In genomic region chr7:100811480-100811879, GRCh38 we compare ENCODE assay signal across 24 cellular contexts. TPM values are rescaled to one million over a fixed set of nuclear protein-coding genes. Genes with fewer than 3 reads are reported as not detected.
DNase-seq lines count a peak whose midpoint lies in the region; ATAC-seq, FAIRE-seq and TF ChIP-seq lines count a peak whose summit lies in the region.
"Had no signal": no experiment of that assay in that cellular context is flagged by ENCODE, and none has a peak within 500 bp of the region (broad histone marks: within the 10 kb centered on the region; RNA-seq: fewer than 3 reads in every experiment).

No MANE protein-coding gene starts in this region.

- peaks cover 77 to 100% (median 98%) of the 10 kb centered on the region in 11 experiments for H3K36me3 ChIP-seq in BLaER1 treated with 17β-estradiol and CSF1 and Interleukin-3, amounts not matched to agents 10 nM and 100 nM
- H3K36me3 ChIP-seq in K562 (ENCODE audit: control insufficient read depth, insufficient read depth, low read length) = peaks cover 95% of the 10 kb centered on the region
- H3K36me3 ChIP-seq in neural progenitor cell = peaks cover 3% of the 10 kb centered on the region

- H2AFZ ChIP-seq in K562 (ENCODE audit: low read depth, low read length) (no peak overlapping the region), neural progenitor cell (replicated peaks) (no peak overlapping the region)

- POLR2A ChIA-PET in activated CD4-positive, alpha-beta T cell treated with anti-CD3 and anti-CD28 coated beads, Interleukin-2, amount 10 ng/mL, durations not matched to agents 7 days and 5 days (lab: Charles Lee) = no interaction called here
- POLR2A ChIA-PET in K562 (lab: Yijun Ruan, JAX) = no interaction called here

- no peaks in the 10 kb centered on the region for H3K9me3 Mint-ChIP-seq in activated CD4-positive, alpha-beta T cell treated with anti-CD3 and anti-CD28 coated beads, Interleukin-2, amount 10 ng/mL, durations not matched to agents 7 days and 5 days
- no peaks in the 10 kb centered on the region for H3K9me3 Mint-ChIP-seq in nephron progenitor cell
- no peaks in the 10 kb centered on the region for H3K9me3 Mint-ChIP-seq in neural progenitor cell
- H3K9me3 Mint-ChIP-seq: CD4-positive, alpha-beta T cell; CD8-positive, alpha-beta memory T cell; HFFc6 had no signal

- no peaks in the 10 kb centered on the region for H4K20me1 ChIP-seq in BLaER1 treated with 17β-estradiol and CSF1 and Interleukin-3, amounts not matched to agents 10 nM and 100 nM
- no peaks in the 10 kb centered on the region for H4K20me1 ChIP-seq in K562 (replicated peaks; ENCODE audit: control insufficient read depth, insufficient read depth, low read length)
- H4K20me1 ChIP-seq in neural progenitor cell (ENCODE audit: low read depth) = peaks cover 28% of the 10 kb centered on the region
- H4K20me1 ChIP-seq: BLaER1 had no signal

- H3K9ac ChIP-seq in BLaER1 treated with 17β-estradiol and CSF1 and Interleukin-3, amounts not matched to agents 10 nM and 100 nM = peak overlapping the region in 1 of 11 experiments; percentile 18; a peak in 3 of 22 replicates
- H3K9ac ChIP-seq in K562 (ENCODE audit: insufficient read depth in 1 of 2, low read depth in 2 of 2, low read length in 2 of 2) = no peak overlapping the region
- no peak overlapping the region for H3K9ac ChIP-seq in neural progenitor cell
- H3K9ac ChIP-seq: BLaER1 had no signal

- no peak for TF ChIP-seq EP300 in K562 (IDR thresholded peaks at IDR 0.05; ENCODE audit: low read length)

- H3K4me3 ChIP-seq in BLaER1 treated with 17β-estradiol and CSF1 and Interleukin-3, amounts not matched to agents 10 nM and 100 nM = no peak overlapping the region
- H3K4me3 ChIP-seq in K562 = no peak overlapping the region
- H3K4me3 ChIP-seq in neural progenitor cell = no peak overlapping the region
- H3K4me3 ChIP-seq: BLaER1, HAP-1 had no signal

- in situ Hi-C loops in K562 (cut with MboI) = no loop called here

- TF ChIP-seq POLR2A in K562 (conservative IDR thresholded peaks at IDR 0.05) = no peak

- H3K27ac ChIP-seq in BLaER1 treated with 17β-estradiol and CSF1 and Interleukin-3, amounts not matched to agents 10 nM and 100 nM = peak overlapping the region in 7 of 11 experiments; percentile 3 to 95 (median 91); a peak in 9 of 22 replicates
- H3K27ac ChIP-seq in K562 (ENCODE audit: extremely low read depth, low read depth, low read length) = no peak overlapping the region
- no peak overlapping the region for H3K27ac ChIP-seq in neural progenitor cell
- H3K27ac ChIP-seq: 22Rv1, BLaER1 had no signal

- peak overlapping the region; percentile 31 for H3K27ac Mint-ChIP-seq in activated CD4-positive, alpha-beta T cell treated with anti-CD3 and anti-CD28 coated beads, Interleukin-2, amount 10 ng/mL, durations not matched to agents 7 days and 5 days
- peak overlapping the region; percentile 80 for H3K27ac Mint-ChIP-seq in nephron progenitor cell
- no peak overlapping the region for H3K27ac Mint-ChIP-seq in neural progenitor cell
- H3K27ac Mint-ChIP-seq: B cell; CD4-positive, alpha-beta T cell; CD8-positive, alpha-beta memory T cell; HFFc6 had no signal

- TF ChIP-seq CTCF in K562 (IDR thresholded peaks at IDR 0.05 in 2 of 3, conservative IDR thresholded peaks at IDR 0.05 in 1 of 3; ENCODE audit: insufficient read depth in 2 of 3, low read depth in 1 of 3, low read length in 3 of 3) = no peak
- no peak for TF ChIP-seq CTCF in nephron progenitor cell (IDR thresholded peaks at IDR 0.05)
- TF ChIP-seq CTCF in neural progenitor cell (IDR thresholded peaks at IDR 0.05) = no peak

- H3F3A ChIP-seq in neural progenitor cell (ENCODE audit: low read depth) = peaks cover 6% of the 10 kb centered on the region

- no peak for FAIRE-seq in K562 (lab: Jason Lieb, UNC)
- FAIRE-seq: A204.1, GM12891, GM18507, H54 had no signal

- peaks cover 31 to 55% (median 44%) of the 10 kb centered on the region in 10 experiments for H3K4me1 ChIP-seq in BLaER1 treated with 17β-estradiol and CSF1 and Interleukin-3, amounts not matched to agents 10 nM and 100 nM
- H3K4me1 ChIP-seq in K562 (replicated peaks in 1 of 2; ENCODE audit: control insufficient read depth in 2 of 2, insufficient read depth in 2 of 2, low read length in 2 of 2) = peaks cover 0 to 8% of the 10 kb centered on the region in 2 experiments; a peak in 2 of 5 replicates
- no peaks in the 10 kb centered on the region for H3K4me1 ChIP-seq in neural progenitor cell
- H3K4me1 ChIP-seq: HAP-1 had no signal

- H3K27me3 ChIP-seq in BLaER1 treated with 17β-estradiol and CSF1 and Interleukin-3, amounts not matched to agents 10 nM and 100 nM = no peaks in the 10 kb centered on the region
- no peaks in the 10 kb centered on the region for H3K27me3 ChIP-seq in K562 (ENCODE audit: control insufficient read depth in 2 of 2, insufficient read depth in 2 of 2, low read length in 2 of 2)
- no peaks in the 10 kb centered on the region for H3K27me3 ChIP-seq in neural progenitor cell
- H3K27me3 ChIP-seq: BLaER1 had no signal

- H3K9me1 ChIP-seq in K562 (ENCODE audit: control insufficient read depth, insufficient read depth, low read length) = no peaks in the 10 kb centered on the region

- TF ChIP-seq RAD21 in K562 (CRISPR knock-in tag; conservative IDR thresholded peaks at IDR 0.05 in 1 of 2, IDR thresholded peaks at IDR 0.05 in 1 of 2) = no peak

- no peaks in the 10 kb centered on the region for H3K36me3 Mint-ChIP-seq in activated CD4-positive, alpha-beta T cell treated with anti-CD3 and anti-CD28 coated beads, Interleukin-2, amount 10 ng/mL, durations not matched to agents 7 days and 5 days (ENCODE audit: low read depth)
- peaks cover 74% of the 10 kb centered on the region for H3K36me3 Mint-ChIP-seq in nephron progenitor cell (ENCODE audit: low read depth)
- peaks cover 38% of the 10 kb centered on the region for H3K36me3 Mint-ChIP-seq in neural progenitor cell

- 88% methylated on average over 6 of the region's 6 CpGs for WGBS in K562 (ENCODE audit: insufficient coverage, low coverage, missing lambda C conversion rate)

- no peaks in the 10 kb centered on the region for H3K4me1 Mint-ChIP-seq in activated CD4-positive, alpha-beta T cell treated with anti-CD3 and anti-CD28 coated beads, Interleukin-2, amount 10 ng/mL, durations not matched to agents 7 days and 5 days
- no peaks in the 10 kb centered on the region for H3K4me1 Mint-ChIP-seq in nephron progenitor cell
- no peaks in the 10 kb centered on the region for H3K4me1 Mint-ChIP-seq in neural progenitor cell
- H3K4me1 Mint-ChIP-seq: B cell; CD8-positive, alpha-beta memory T cell had no signal

- H3K79me2 ChIP-seq in K562 (ENCODE audit: control insufficient read depth, insufficient read depth, low read length) (no peaks in the 10 kb centered on the region), neural progenitor cell (ENCODE audit: low read depth) (no peaks in the 10 kb centered on the region)

- CTCF ChIA-PET in activated CD4-positive, alpha-beta T cell treated with anti-CD3 and anti-CD28 coated beads, Interleukin-2, amount 10 ng/mL, durations not matched to agents 7 days and 5 days (lab: Charles Lee) = no interaction called here
- CTCF ChIA-PET in K562 (lab: Yijun Ruan, JAX; ENCODE audit: low intra/inter-chr PET ratio) = no interaction called here

- no TSS peak for BruUV-seq in K562 (replicated peaks; lab: Mats Ljungman, UMichigan)

- H3K9me3 ChIP-seq in BLaER1 treated with 17β-estradiol and CSF1 and Interleukin-3, amounts not matched to agents 10 nM and 100 nM (replicated peaks in 1 of 11) = peaks cover 0 to 2% (median 0%) of the 10 kb centered on the region in 11 experiments; a peak in 1 of 22 replicates
- H3K9me3 ChIP-seq in K562 (replicated peaks; ENCODE audit: control insufficient read depth, insufficient read depth, low read depth, low read length) (no peaks in the 10 kb centered on the region), neural progenitor cell (ENCODE audit: low read depth) (no peaks in the 10 kb centered on the region)
- H3K9me3 ChIP-seq: BLaER1, HAP-1 had no signal

- H3K27me3 Mint-ChIP-seq in activated CD4-positive, alpha-beta T cell treated with anti-CD3 and anti-CD28 coated beads, Interleukin-2, amount 10 ng/mL, durations not matched to agents 7 days and 5 days = no peaks in the 10 kb centered on the region
- H3K27me3 Mint-ChIP-seq in nephron progenitor cell (ENCODE audit: low read depth, poor library complexity) (no peaks in the 10 kb centered on the region), neural progenitor cell (ENCODE audit: insufficient read depth, low read depth) (no peaks in the 10 kb centered on the region)
- H3K27me3 Mint-ChIP-seq: B cell; CD4-positive, alpha-beta T cell; CD8-positive, alpha-beta memory T cell had no signal

- intact Hi-C loops in K562 (cut with micrococcal nuclease) = no loop called here

- H3K4me2 ChIP-seq in BLaER1 treated with 17β-estradiol and CSF1 and Interleukin-3, amounts not matched to agents 10 nM and 100 nM = no peak overlapping the region
- H3K4me2 ChIP-seq in K562 (ENCODE audit: insufficient read depth, low read length) (no peak overlapping the region), neural progenitor cell (no peak overlapping the region)
- H3K4me2 ChIP-seq: BLaER1 had no signal

- H3K4me3 Mint-ChIP-seq in activated CD4-positive, alpha-beta T cell treated with anti-CD3 and anti-CD28 coated beads, Interleukin-2, amount 10 ng/mL, durations not matched to agents 7 days and 5 days = no peak overlapping the region
- H3K4me3 Mint-ChIP-seq in nephron progenitor cell = no peak overlapping the region
- no peak overlapping the region for H3K4me3 Mint-ChIP-seq in neural progenitor cell
- H3K4me3 Mint-ChIP-seq: B cell; CD14-positive monocyte; CD4-positive, alpha-beta T cell; CD8-positive, alpha-beta memory T cell; HFFc6 had no signal

- ATAC-seq in K562 (no peak), GM21825 (IDR thresholded peaks at IDR 0.05; ENCODE audit: unreplicated experiment) (no peak), HG03039 (IDR thresholded peaks at IDR 0.05; ENCODE audit: unreplicated experiment) (no peak)

- no peak for DNase-seq in activated CD4-positive, alpha-beta T cell treated with anti-CD3 and anti-CD28 coated beads, Interleukin-2, amount 10 ng/mL, durations not matched to agents 7 days and 5 days
- no peak for DNase-seq in activated CD4-positive, alpha-beta T cell treated with anti-CD3 and anti-CD28 coated beads, Interleukin-2, amount 50 U/mL, for 48 hours
- DNase-seq in K562 (ENCODE audit: extremely low read depth in 1 of 4, low spot score in 3 of 4) (no peak), nephron progenitor cell (no peak), neural progenitor cell (ENCODE audit: low spot score) (no peak)
- DNase-seq: CD4-positive, alpha-beta T cell; CD8-positive, alpha-beta memory T cell; DMS53; DMS79 treated with DMSO at 0.1 percent for 48 hours; GF-D8; GOT3; HFFc6 had no signal

RNA-seq across cellular contexts. Expression of gene EPHB4, which starts 15.8 kb away (rescaled TPM):
- total RNA-seq in activated CD4-positive, alpha-beta T cell treated with anti-CD3 and anti-CD28 coated beads, Interleukin-2, amount 10 ng/mL, durations not matched to agents 7 days and 5 days = 1 to 10 TPM; 1.6 to 2.1 TPM
- 106 and 250 TPM in 2 replicates for total RNA-seq in K562 (2011; cell fraction: chromatin; rRNA removed; ENCODE audit: low replicate concordance)
- total RNA-seq in K562 (2011; cell fraction: nucleolus; rRNA removed) = 202 and 205 TPM in 2 replicates
- 138 and 149 TPM in 2 replicates for total RNA-seq in K562 (2011; cell fraction: nucleoplasm; rRNA removed)
- total RNA-seq in K562 (2014; rRNA removed) = 65.2 and 85.5 TPM in 2 replicates
- 26.4 and 34.2 TPM in 2 replicates for total RNA-seq in K562 (2014; rRNA removed; fragmentation: Illumina TruSeq; extraction: Trizol)
- total RNA-seq in K562 (2015; rRNA removed; fragmentation: Illumina TruSeq; extraction: Trizol) = 44.9 and 45.9 TPM in 2 replicates
- total RNA-seq in K562 (2021) = 81.5 and 82.1 TPM in 2 replicates
- polyA plus RNA-seq in K562 (2011; rRNA removed) = 37.7 and 37.9 TPM in 2 replicates
- 44.9 and 59.3 TPM in 2 replicates for polyA plus RNA-seq in K562 (2011; cell fraction: cytosol; rRNA removed)
- polyA plus RNA-seq in K562 (2011; cell fraction: nucleus; rRNA removed) = 50.6 and 88.1 TPM in 2 replicates
- polyA plus RNA-seq in K562 (2012) = 38.4 and 60.7 TPM in 2 replicates
- polyA plus RNA-seq in K562 (2014; fragmentation: Illumina TruSeq; extraction: Trizol) = 36.4 and 55.3 TPM in 2 replicates
- 1 to 10 TPM; 1.2 to 1.5 TPM for polyA plus RNA-seq in K562 (2014; fragmentation: Nextera tagmentation; extraction: Ambion mirVana)
- 47.0 and 50.6 TPM in 2 replicates for polyA plus RNA-seq in K562 (2014; rRNA removed)
- 45.6 and 89.1 TPM in 2 replicates for polyA minus RNA-seq in K562 (2011; rRNA and poly(A)+ RNA removed)
- polyA minus RNA-seq in K562 (2011; cell fraction: cytosol; rRNA and poly(A)+ RNA removed) = 46.9 and 57.9 TPM in 2 replicates
- polyA minus RNA-seq in K562 (2011; cell fraction: nucleus; rRNA and poly(A)+ RNA removed) = 28.0 and 29.8 TPM in 2 replicates
- 66.5 and 106 TPM in 2 replicates for total RNA-seq in neural progenitor cell (ENCODE audit: low replicate concordance)
- polyA plus RNA-seq: CD8-positive, alpha-beta memory T cell had no signal

RNA-seq across cellular contexts. Expression of gene SLC12A9, which starts 41.0 kb away (rescaled TPM):
- 10 to 100 TPM; 44.1 to 49.1 TPM for total RNA-seq in activated CD4-positive, alpha-beta T cell treated with anti-CD3 and anti-CD28 coated beads, Interleukin-2, amount 10 ng/mL, durations not matched to agents 7 days and 5 days
- total RNA-seq in K562 (2011; cell fraction: chromatin; rRNA removed; ENCODE audit: low replicate concordance) = 27.9 and 65.1 TPM in 2 replicates
- 41.7 and 43.0 TPM in 2 replicates for total RNA-seq in K562 (2011; cell fraction: nucleolus; rRNA removed)
- total RNA-seq in K562 (2011; cell fraction: nucleoplasm; rRNA removed) = 36.7 and 51.5 TPM in 2 replicates
- 10.7 and 13.8 TPM in 2 replicates for total RNA-seq in K562 (2014; rRNA removed)
- 3.3 and 6.1 TPM in 2 replicates for total RNA-seq in K562 (2014; rRNA removed; fragmentation: Illumina TruSeq; extraction: Trizol)
- total RNA-seq in K562 (2015; rRNA removed; fragmentation: Illumina TruSeq; extraction: Trizol) = 7.9 and 10.7 TPM in 2 replicates
- total RNA-seq in K562 (2021) = 18.7 and 20.2 TPM in 2 replicates
- polyA plus RNA-seq in K562 (2011; rRNA removed) = 8.4 and 10.6 TPM in 2 replicates
- 7.7 and 17.8 TPM in 2 replicates for polyA plus RNA-seq in K562 (2011; cell fraction: cytosol; rRNA removed)
- 38.4 and 65.5 TPM in 2 replicates for polyA plus RNA-seq in K562 (2011; cell fraction: nucleus; rRNA removed)
- 14.9 and 15.6 TPM in 2 replicates for polyA plus RNA-seq in K562 (2012)
- polyA plus RNA-seq in K562 (2014; fragmentation: Illumina TruSeq; extraction: Trizol) = 11.7 and 13.7 TPM in 2 replicates
- under 1 TPM; 0.06 to 0.17 TPM for polyA plus RNA-seq in K562 (2014; fragmentation: Nextera tagmentation; extraction: Ambion mirVana)
- 14.6 and 15.6 TPM in 2 replicates for polyA plus RNA-seq in K562 (2014; rRNA removed)
- 3.3 and 4.6 TPM in 2 replicates for polyA minus RNA-seq in K562 (2011; rRNA and poly(A)+ RNA removed)
- 8.4 and 8.9 TPM in 2 replicates for polyA minus RNA-seq in K562 (2011; cell fraction: cytosol; rRNA and poly(A)+ RNA removed)
- polyA minus RNA-seq in K562 (2011; cell fraction: nucleus; rRNA and poly(A)+ RNA removed) = 5.8 and 7.0 TPM in 2 replicates
- 3.5 and 18.6 TPM in 2 replicates for total RNA-seq in neural progenitor cell (ENCODE audit: low replicate concordance)

RNA-seq across cellular contexts. Expression of gene TRIP6, which starts 55.7 kb away (rescaled TPM):
- total RNA-seq in activated CD4-positive, alpha-beta T cell treated with anti-CD3 and anti-CD28 coated beads, Interleukin-2, amount 10 ng/mL, durations not matched to agents 7 days and 5 days = 10 to 100 TPM; 24.8 to 34.2 TPM
- 66.0 and 118 TPM in 2 replicates for total RNA-seq in K562 (2011; cell fraction: chromatin; rRNA removed; ENCODE audit: low replicate concordance)
- total RNA-seq in K562 (2011; cell fraction: nucleolus; rRNA removed) = 92.2 and 99.2 TPM in 2 replicates
- total RNA-seq in K562 (2011; cell fraction: nucleoplasm; rRNA removed) = 66.9 and 80.3 TPM in 2 replicates
- total RNA-seq in K562 (2014; rRNA removed) (104 and 108 TPM in 2 replicates), K562 (2014; rRNA removed; fragmentation: Illumina TruSeq; extraction: Trizol) (28.3 and 28.9 TPM in 2 replicates), K562 (2015; rRNA removed; fragmentation: Illumina TruSeq; extraction: Trizol) (85.7 and 90.5 TPM in 2 replicates), K562 (2021) (141 and 148 TPM in 2 replicates), neural progenitor cell (ENCODE audit: low replicate concordance) (14.9 and 49.5 TPM in 2 replicates)
- polyA plus RNA-seq in K562 (2011; rRNA removed) (48.5 and 54.0 TPM in 2 replicates), K562 (2014; fragmentation: Illumina TruSeq; extraction: Trizol) (35.6 and 78.2 TPM in 2 replicates), K562 (2014; fragmentation: Nextera tagmentation; extraction: Ambion mirVana) (10 to 100 TPM in 1 of 2 experiments, 1 to 10 TPM in 1; 5.9 to 12.0 TPM), K562 (2014; rRNA removed) (103 and 112 TPM in 2 replicates)
- 55.2 and 103 TPM in 2 replicates for polyA plus RNA-seq in K562 (2011; cell fraction: cytosol; rRNA removed)
- polyA plus RNA-seq in K562 (2011; cell fraction: nucleus; rRNA removed) = 104 and 125 TPM in 2 replicates
- 96.4 and 111 TPM in 2 replicates for polyA plus RNA-seq in K562 (2012)
- polyA minus RNA-seq in K562 (2011; rRNA and poly(A)+ RNA removed) = 16.6 and 36.4 TPM in 2 replicates
- 27.3 and 36.2 TPM in 2 replicates for polyA minus RNA-seq in K562 (2011; cell fraction: cytosol; rRNA and poly(A)+ RNA removed)
- 31.2 and 31.5 TPM in 2 replicates for polyA minus RNA-seq in K562 (2011; cell fraction: nucleus; rRNA and poly(A)+ RNA removed)

Comparison
In these comparisons a context has a peak if more than half of its experiments do, and no peak if none do; other contexts are left out.
1. H3K27ac ChIP-seq: peak in BLaER1 treated with 17β-estradiol and CSF1 and Interleukin-3, amounts not matched to agents 10 nM and 100 nM (7 of 11); none in K562 (single experiment) and neural progenitor cell (single experiment).
2. RNA of gene EPHB4, which starts 15.8 kb away (total RNA-seq): 66.5 to 106 TPM in neural progenitor cell and 26.4 to 250 TPM in K562; 1.6 to 2.1 TPM in activated CD4-positive, alpha-beta T cell treated with anti-CD3 and anti-CD28 coated beads, Interleukin-2, amount 10 ng/mL, durations not matched to agents 7 days and 5 days; every median in the first group is over 4 times any median in the second.